Comparison of ENCODE assay signal across 31 cellular contexts in the genomic region with DNA sequence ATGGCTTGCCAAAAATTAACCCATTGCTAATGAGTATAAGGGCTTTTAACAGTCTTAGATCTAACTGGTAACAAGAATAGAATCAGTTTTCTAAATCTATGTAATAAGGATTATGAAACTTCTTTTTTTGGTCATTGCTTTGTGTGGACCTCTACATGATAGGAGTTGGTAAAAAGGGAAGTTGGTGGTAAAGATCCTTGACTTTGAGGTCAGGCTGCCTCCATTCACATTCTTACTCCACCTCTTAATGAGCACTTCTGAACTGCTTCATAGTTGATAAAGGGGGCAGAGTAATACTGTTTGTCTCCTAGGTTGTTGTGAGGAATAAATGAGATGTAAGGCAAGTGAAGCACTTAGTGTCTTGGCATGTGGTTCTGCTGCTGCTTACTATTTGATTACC. TPM values are rescaled to one million over a fixed set of nuclear protein-coding genes. Genes with fewer than 3 reads are reported as not detected.
DNase-seq lines count a peak whose midpoint lies in the region; ATAC-seq, FAIRE-seq and TF ChIP-seq lines count a peak whose summit lies in the region.
"Had no signal": no experiment of that assay in that cellular context is flagged by ENCODE, and none has a peak within 500 bp of the region (broad histone marks: within the 10 kb centered on the region; RNA-seq: fewer than 3 reads in every experiment).

No MANE protein-coding gene starts in this region.

- SMC1A ChIA-PET in GM12878 (lab: Charles Lee; ENCODE audit: uncharacterized antibody, unreplicated experiment): interaction anchor here (0.9 to 2.9 kb wide), 4 partner anchors 8 to 287 kb away, joined by 3 to 10 read pairs (median 5); no protein-coding TSS in a partner anchor

- H3K9me3 Mint-ChIP-seq in stimulated activated memory B cell treated with anti-CD40 and anti-IgM and Interleukin-4, amounts not matched to agents 10 μg/mL and 1 μg/mL and 100 μg/mL, for 72 hours: no peaks in the 10 kb centered on the region
- H3K9me3 Mint-ChIP-seq: activated T-cell treated with anti-CD3 and anti-CD28 coated beads, Interleukin-2, amount 50 U/mL, for 72 hours; CD14-positive monocyte; IgD-negative memory B cell had no signal

- H3K27me3 Mint-ChIP-seq in stimulated activated memory B cell treated with anti-CD40 and anti-IgM and Interleukin-4, amounts not matched to agents 10 μg/mL and 1 μg/mL and 100 μg/mL, for 72 hours: no peaks in the 10 kb centered on the region
- H3K27me3 Mint-ChIP-seq: IgD-negative memory B cell had no signal

- RAD21 ChIA-PET in GM12878 (lab: Charles Lee; ENCODE audit: unreplicated experiment): no interaction called here

- POLR2A ChIA-PET in GM12878 (lab: Charles Lee): interaction anchor here (1.2 kb wide), 1 partner anchor 11 kb away, joined by 3 read pairs; a partner anchor contains a TSS

- H3K9me3 ChIP-seq in GM12878 (replicated peaks; ENCODE audit: control insufficient read depth, insufficient read depth, low read length): no peaks in the 10 kb centered on the region
- H3K9me3 ChIP-seq: testis, vagina had no signal

- no peak overlapping the region for H2AFZ ChIP-seq in GM12878 (ENCODE audit: control insufficient read depth, low read depth, low read length)
- H2AFZ ChIP-seq: hepatocyte had no signal

- no peak for FAIRE-seq in GM12878 (lab: Jason Lieb, UNC)
- FAIRE-seq: colon, small intestine, TTC549 had no signal

- peaks cover 68% of the 10 kb centered on the region for H3K36me3 Mint-ChIP-seq in stimulated activated memory B cell treated with anti-CD40 and anti-IgM and Interleukin-4, amounts not matched to agents 10 μg/mL and 1 μg/mL and 100 μg/mL, for 72 hours

- no peak for TF ChIP-seq EP300 in GM12878 (IDR thresholded peaks at IDR 0.05; ENCODE audit: borderline replicate concordance in 1 of 2, control insufficient read depth in 1 of 2, low read depth in 2 of 2, low read length in 2 of 2)

- CTCF ChIA-PET in GM12878 (lab: Yijun Ruan, JAX): interaction anchor here (0.8 to 1.2 kb wide), 3 partner anchors 8 to 73 kb away, joined by 3 to 5 read pairs (median 4); a partner anchor contains a TSS

- no peaks in the 10 kb centered on the region for H3K27me3 ChIP-seq in GM12878 (replicated peaks in 1 of 2; ENCODE audit: control insufficient read depth in 2 of 2, insufficient read depth in 2 of 2, low read length in 1 of 2)
- H3K27me3 ChIP-seq: hepatocyte, testis, vagina had no signal

- no peak for TF ChIP-seq RAD21 in GM12878 (IDR thresholded peaks at IDR 0.05; ENCODE audit: insufficient read depth, low read depth, low read length)

- H3K4me3 ChIP-seq in GM12878: no peak overlapping the region
- H3K4me3 ChIP-seq: hepatocyte, testis, vagina had no signal

- H3K4me3 Mint-ChIP-seq in stimulated activated memory B cell treated with anti-CD40 and anti-IgM and Interleukin-4, amounts not matched to agents 10 μg/mL and 1 μg/mL and 100 μg/mL, for 72 hours: no peak overlapping the region
- H3K4me3 Mint-ChIP-seq: activated T-cell treated with anti-CD3 and anti-CD28 coated beads, Interleukin-2, amount 50 U/mL, for 72 hours; CD14-positive monocyte; IgD-negative memory B cell had no signal

- BruUV-seq in GM12878 (replicated peaks; lab: Mats Ljungman, UMichigan): no TSS peak

- TF ChIP-seq POLR2A in GM12878 (IDR thresholded peaks at IDR 0.05; ENCODE audit: low read depth, low read length): no peak

- H3K27ac Mint-ChIP-seq in stimulated activated memory B cell treated with anti-CD40 and anti-IgM and Interleukin-4, amounts not matched to agents 10 μg/mL and 1 μg/mL and 100 μg/mL, for 72 hours: no peak overlapping the region
- H3K27ac Mint-ChIP-seq: activated T-cell treated with anti-CD3 and anti-CD28 coated beads, Interleukin-2, amount 50 U/mL, for 72 hours had no signal

- H3K4me1 Mint-ChIP-seq in stimulated activated memory B cell treated with anti-CD40 and anti-IgM and Interleukin-4, amounts not matched to agents 10 μg/mL and 1 μg/mL and 100 μg/mL, for 72 hours: peaks cover 9% of the 10 kb centered on the region

- H3K27ac ChIP-seq in GM12878 (ENCODE audit: control insufficient read depth, insufficient read depth): no peak overlapping the region; the same call in 1 of the 2 replicates
- H3K27ac ChIP-seq: hepatocyte, testis, vagina had no signal

- no peak overlapping the region for H3K9ac ChIP-seq in GM12878 (ENCODE audit: control insufficient read depth, insufficient read depth, low read length)

- peaks cover 0 to 63% of the 10 kb centered on the region in 2 experiments for H3K36me3 ChIP-seq in GM12878 (ENCODE audit: control insufficient read depth in 2 of 2, insufficient read depth in 2 of 2, low read length in 1 of 2)

- DNase-seq in GDM1 (lab: John Stamatoyannopoulos, UW) (peak; percentile 35), Kasumi-1 (lab: John Stamatoyannopoulos, UW) (peak; percentile 89 to 92), OCI-M1 (lab: John Stamatoyannopoulos, UW) (peak; percentile 89), GM12878 (ENCODE audit: low read depth, low spot score) (no peak), T1000 (lab: John Stamatoyannopoulos, UW) (no peak), NCI-H2227 treated with DMSO at 0.1 percent for 48 hours (lab: John Stamatoyannopoulos, UW) (no peak)
- DNase-seq: activated CD4-positive, alpha-beta T cell treated with anti-CD3 and anti-CD28 coated beads for 4 hours; activated naive CD4-positive, alpha-beta T cell treated with Interleukin-2 at 50 U/mL for 16 hours; activated T-cell treated with anti-CD3 and anti-CD28 coated beads, Interleukin-2, amount 50 U/mL, for 72 hours; amniotic stem cell; effector memory CD4-positive, alpha-beta T cell; EL; foreskin fibroblast; mesenchymal stem cell; NCI-H1048; NCI-H187; NCI-H69; nucleus accumbens; small intestine; stimulated activated CD4-positive, alpha-beta T cell treated with anti-CD3 and anti-CD28 coated beads, Interleukin-2, amount 100 ng/mL, for 24 hours; stimulated activated naive CD4-positive, alpha-beta T cell treated with Interleukin-2 at 50 U/mL for 16 hours; SW 1271; testis had no signal

- H3K79me2 ChIP-seq in GM12878 (ENCODE audit: control insufficient read depth, insufficient read depth, low read length): no peaks in the 10 kb centered on the region; the same call in none of the 2 replicates

- in situ Hi-C loops in GM12878 (cut with MboI): no loop called here

- no peak overlapping the region for H3K4me2 ChIP-seq in GM12878 (ENCODE audit: control insufficient read depth, insufficient read depth)
- H3K4me2 ChIP-seq: hepatocyte had no signal

- intact Hi-C loops in GM12878 (cut with micrococcal nuclease; ENCODE audit: unreplicated experiment): no loop called here

- TF ChIP-seq CTCF in GM12878 (IDR thresholded peaks at IDR 0.05 in 2 of 3, conservative IDR thresholded peaks at IDR 0.05 in 1 of 3; ENCODE audit: control insufficient read depth in 2 of 3, extremely low read depth in 1 of 3, insufficient read depth in 1 of 3, low read depth in 3 of 3, low read length in 3 of 3): no peak

- no peaks in the 10 kb centered on the region for H4K20me1 ChIP-seq in GM12878 (ENCODE audit: control insufficient read depth, insufficient read depth)

- H3K4me1 ChIP-seq in GM12878 (ENCODE audit: control insufficient read depth, insufficient read depth, low read length): no peaks in the 10 kb centered on the region
- H3K4me1 ChIP-seq: testis, vagina had no signal

- ATAC-seq in GM12878 (peak; percentile 80), HG03457 (IDR thresholded peaks at IDR 0.05; ENCODE audit: unreplicated experiment) (no peak)
- ATAC-seq in stimulated activated memory B cell treated with anti-CD40 and anti-IgM and Interleukin-4, amounts not matched to agents 10 μg/mL and 1 μg/mL and 100 μg/mL, for 72 hours: no peak

TF ChIP-seq in GM12878, 131 proteins besides CTCF, POLR2A, EP300 and RAD21 (continues in another document):
- TF ChIP-seq ZNF384 (IDR thresholded peaks at IDR 0.05; ENCODE audit: borderline replicate concordance, low read depth, low read length): no peak
- TF ChIP-seq, protein P1, sequence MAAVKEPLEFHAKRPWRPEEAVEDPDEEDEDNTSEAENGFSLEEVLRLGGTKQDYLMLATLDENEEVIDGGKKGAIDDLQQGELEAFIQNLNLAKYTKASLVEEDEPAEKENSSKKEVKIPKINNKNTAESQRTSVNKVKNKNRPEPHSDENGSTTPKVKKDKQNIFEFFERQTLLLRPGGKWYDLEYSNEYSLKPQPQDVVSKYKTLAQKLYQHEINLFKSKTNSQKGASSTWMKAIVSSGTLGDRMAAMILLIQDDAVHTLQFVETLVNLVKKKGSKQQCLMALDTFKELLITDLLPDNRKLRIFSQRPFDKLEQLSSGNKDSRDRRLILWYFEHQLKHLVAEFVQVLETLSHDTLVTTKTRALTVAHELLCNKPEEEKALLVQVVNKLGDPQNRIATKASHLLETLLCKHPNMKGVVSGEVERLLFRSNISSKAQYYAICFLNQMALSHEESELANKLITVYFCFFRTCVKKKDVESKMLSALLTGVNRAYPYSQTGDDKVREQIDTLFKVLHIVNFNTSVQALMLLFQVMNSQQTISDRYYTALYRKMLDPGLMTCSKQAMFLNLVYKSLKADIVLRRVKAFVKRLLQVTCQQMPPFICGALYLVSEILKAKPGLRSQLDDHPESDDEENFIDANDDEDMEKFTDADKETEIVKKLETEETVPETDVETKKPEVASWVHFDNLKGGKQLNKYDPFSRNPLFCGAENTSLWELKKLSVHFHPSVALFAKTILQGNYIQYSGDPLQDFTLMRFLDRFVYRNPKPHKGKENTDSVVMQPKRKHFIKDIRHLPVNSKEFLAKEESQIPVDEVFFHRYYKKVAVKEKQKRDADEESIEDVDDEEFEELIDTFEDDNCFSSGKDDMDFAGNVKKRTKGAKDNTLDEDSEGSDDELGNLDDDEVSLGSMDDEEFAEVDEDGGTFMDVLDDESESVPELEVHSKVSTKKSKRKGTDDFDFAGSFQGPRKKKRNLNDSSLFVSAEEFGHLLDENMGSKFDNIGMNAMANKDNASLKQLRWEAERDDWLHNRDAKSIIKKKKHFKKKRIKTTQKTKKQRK (IDR thresholded peaks at IDR 0.05; ENCODE audit: low read depth, low read length): no peak

RNA-seq across cellular contexts. Expression of a gene that starts 10.6 kb away (rescaled TPM):
- 118 and 124 TPM in 2 replicates for total RNA-seq in GM12878 (2013; cell fraction: nucleolus; rRNA removed)
- total RNA-seq in GM12878 (2014; rRNA removed): 463 and 536 TPM in 2 replicates
- 562 and 568 TPM in 2 replicates for total RNA-seq in GM12878 (2014; rRNA removed; fragmentation: Illumina TruSeq; extraction: Trizol)
- 389 and 392 TPM in 2 replicates for total RNA-seq in GM12878 (2021)
- polyA plus RNA-seq in GM12878 (2011; ENCODE audit: low read depth): 282 TPM
- polyA plus RNA-seq in GM12878 (2011; rRNA removed): 641 and 834 TPM in 2 replicates
- polyA plus RNA-seq in GM12878 (2011; cell fraction: cytosol; rRNA removed): 319 and 434 TPM in 2 replicates
- 305 and 399 TPM in 2 replicates for polyA plus RNA-seq in GM12878 (2011; cell fraction: nucleus; rRNA removed)
- 550 and 626 TPM in 2 replicates for polyA plus RNA-seq in GM12878 (2012)
- polyA plus RNA-seq in GM12878 (2014; fragmentation: Illumina TruSeq; extraction: Trizol): 781 and 968 TPM in 2 replicates
- polyA plus RNA-seq in GM12878 (2014; fragmentation: Nextera tagmentation; extraction: Ambion mirVana): 1,000 to 10,000 TPM; 1,121 to 1,205 TPM
- 473 and 574 TPM in 2 replicates for polyA plus RNA-seq in GM12878 (2014; rRNA removed)
- 100 to 1,000 TPM; 539 to 612 TPM for polyA plus RNA-seq in GM12878 (2016; fragmentation: Nextera tagmentation; extraction: Ambion mirVana)
- 225 and 304 TPM in 2 replicates for polyA minus RNA-seq in GM12878 (2011; rRNA and poly(A)+ RNA removed)
- 116 and 146 TPM in 2 replicates for polyA minus RNA-seq in GM12878 (2011; cell fraction: cytosol; rRNA and poly(A)+ RNA removed)
- polyA minus RNA-seq in GM12878 (2011; cell fraction: nucleus; rRNA and poly(A)+ RNA removed): 40.0 and 61.7 TPM in 2 replicates

Comparison
In these comparisons a context has a peak if more than half of its experiments do, and no peak if none do; other contexts are left out.
1. DNase-seq: peak in GDM1 (single experiment), Kasumi-1 (2 of 2) and OCI-M1 (single experiment); none in GM12878 (single experiment), T1000 (single experiment) and NCI-H2227 treated with DMSO at 0.1 percent for 48 hours (single experiment).